ENCODE assay signal across 10 cellular contexts in the genomic region with DNA sequence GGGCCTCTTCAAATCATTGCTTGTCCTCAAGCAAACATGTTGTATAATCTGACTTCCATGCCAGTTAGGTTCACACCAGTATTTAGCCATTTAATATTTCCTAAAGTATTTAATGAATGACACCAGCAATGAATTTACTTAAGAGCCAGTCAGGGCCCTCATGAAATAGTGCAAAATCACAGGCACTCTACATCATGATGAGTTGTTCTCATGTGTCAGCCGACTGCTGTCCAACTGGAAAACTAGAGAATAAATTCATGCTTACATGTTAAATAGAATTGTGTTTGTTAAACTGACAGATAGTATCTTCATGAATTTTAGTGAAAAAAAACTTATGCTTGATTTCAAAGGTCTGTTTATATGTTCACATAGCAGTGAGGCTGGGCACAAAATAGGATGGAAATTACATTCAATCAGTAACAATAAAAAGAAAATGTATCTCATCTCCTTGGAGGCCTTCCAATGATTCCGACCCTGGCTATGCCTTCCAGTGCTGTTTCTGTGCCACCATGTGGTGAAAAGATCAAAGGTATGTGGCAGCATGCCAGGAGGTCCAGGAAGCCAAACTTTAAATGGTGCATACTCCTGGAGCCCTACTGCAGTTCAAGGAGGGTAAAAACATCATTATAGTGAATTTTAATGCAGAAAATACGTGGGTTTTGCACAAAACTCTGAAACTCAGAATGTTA.
DNase-seq lines count a peak whose midpoint lies in the region; ATAC-seq and TF ChIP-seq lines count a peak whose summit lies in the region.
"Had no signal": no experiment of that assay in that cellular context is flagged by ENCODE, and none has a peak within 500 bp of the region (broad histone marks: within the 10 kb centered on the region; RNA-seq: fewer than 3 reads in every experiment).

No MANE protein-coding gene starts in this region.

- peak overlapping the region; percentile 3 for H3K27ac ChIP-seq in epithelial cell of prostate
- H3K27ac ChIP-seq: Peyer's patch had no signal

- no peak for ATAC-seq in GM21515 (IDR thresholded peaks at IDR 0.05; ENCODE audit: unreplicated experiment)
- ATAC-seq: activated CD8-positive, alpha-beta memory T cell treated with anti-CD3 and anti-CD28 coated beads, Interleukin-2, amount 10 ng/mL, durations not matched to agents 7 days and 5 days; stimulated activated naive B cell treated with anti-CD40 and anti-IgM and Interleukin-4, amounts not matched to agents 10 μg/mL and 1 μg/mL and 100 μg/mL, for 72 hours had no signal

- peak; percentile 27 for TF ChIP-seq CTCF in retinal pigment epithelial cell (conservative IDR thresholded peaks at IDR 0.05; ENCODE audit: low read depth, low read length)

- DNase-seq in HS-5 (ENCODE audit: low read depth) (peak; percentile 52), NCI-H446 treated with DMSO at 0.1 percent for 48 hours (lab: John Stamatoyannopoulos, UW) (peak; percentile 73), epithelial cell of prostate (ENCODE audit: low read depth, low spot score) (no peak), retinal pigment epithelial cell (ENCODE audit: low read depth) (no peak), OCI-M1 (lab: John Stamatoyannopoulos, UW) (no peak)
- DNase-seq in stimulated activated CD4-positive, alpha-beta T cell treated with anti-CD3 and anti-CD28 coated beads, Interleukin-4, amount 100 ng/mL, for 24 hours, result no peak
- DNase-seq: activated CD8-positive, alpha-beta memory T cell treated with anti-CD3 and anti-CD28 coated beads, Interleukin-2, amount 10 ng/mL, durations not matched to agents 7 days and 5 days; stimulated activated naive B cell treated with anti-CD40 and anti-IgM and Interleukin-4, amounts not matched to agents 10 μg/mL and 1 μg/mL and 100 μg/mL, for 72 hours had no signal

- no peak overlapping the region for H3K4me3 ChIP-seq in retinal pigment epithelial cell (ENCODE audit: low read length)
- H3K4me3 ChIP-seq: Peyer's patch had no signal

Comparison
In these comparisons a context has a peak if more than half of its experiments do, and no peak if none do; other contexts are left out.
1. DNase-seq: peak in HS-5 (single experiment) and NCI-H446 treated with DMSO at 0.1 percent for 48 hours (single experiment); none in epithelial cell of prostate (single experiment), retinal pigment epithelial cell (single experiment), OCI-M1 (single experiment) and stimulated activated CD4-positive, alpha-beta T cell treated with anti-CD3 and anti-CD28 coated beads, Interleukin-4, amount 100 ng/mL, for 24 hours (single experiment).